ENCODE assay signal across 12 cellular contexts in genomic region chr2:230715201-230715600, GRCh38. TPM values are rescaled to one million over a fixed set of nuclear protein-coding genes. Genes with fewer than 3 reads are reported as not detected.
DNase-seq lines count a peak whose midpoint lies in the region; ATAC-seq and TF ChIP-seq lines count a peak whose summit lies in the region.
"Had no signal": no experiment of that assay in that cellular context is flagged by ENCODE, and none has a peak within 500 bp of the region (broad histone marks: within the 10 kb centered on the region; RNA-seq: fewer than 3 reads in every experiment).

No MANE protein-coding gene starts in this region.

- H3K27me3 ChIP-seq in CD4-positive, alpha-beta T cell (ENCODE audit: control insufficient read depth, insufficient read depth, low read length): no peaks in the 10 kb centered on the region

- H3K4me3 ChIP-seq in NB4 (ENCODE audit: low read depth, low read length) (peak overlapping the region; percentile 78), cardiac fibroblast (replicated peaks in 1 of 2; ENCODE audit: low read depth in 2 of 2, low read length in 2 of 2) (peak overlapping the region in 1 of 2 donors; percentile 7)

- DNase-seq in CD4-positive, alpha-beta T cell: no peak
- DNase-seq in NB4 (ENCODE audit: low read depth) (peak; percentile 34), cardiac fibroblast (ENCODE audit: low read depth in 2 of 2) (peak; percentile 43 to 53), NCI-H2107 treated with DMSO at 0.1 percent for 48 hours (lab: John Stamatoyannopoulos, UW; ENCODE audit: unreplicated experiment) (no peak)
- peak in 1 of 10 donors; percentile 20 for DNase-seq in naive thymus-derived CD8-positive, alpha-beta T cell
- DNase-seq: activated CD4-positive, alpha-beta T cell treated with anti-CD3 and anti-CD28 coated beads for 48 hours; head of caudate nucleus; NCI-H1694; stimulated activated CD4-positive, alpha-beta T cell treated with anti-CD3 and anti-CD28 coated beads, Interleukin-4, amount 100 ng/mL, for 4 hours had no signal

- CTCF ChIA-PET in CD4-positive, alpha-beta T cell (lab: Charles Lee): interaction anchor here (1.1 to 4.3 kb wide), 3 partner anchors 47 to 84 kb away, joined by 4 to 47 read pairs (median 8); no protein-coding TSS in a partner anchor

- POLR2A ChIA-PET in CD4-positive, alpha-beta T cell (lab: Charles Lee): interaction anchor here (0.8 to 3.8 kb wide), 13 partner anchors 8 to 750 kb away, joined by 3 to 58 read pairs (median 10); partner anchors contain the start of gene NCL
- POLR2A ChIA-PET in naive thymus-derived CD8-positive, alpha-beta T cell (lab: Charles Lee): interaction anchor here (1.1 to 2.8 kb wide), 5 partner anchors 8 to 83 kb away, joined by 3 to 44 read pairs (median 8); no protein-coding TSS in a partner anchor

- peak overlapping the region; percentile 47 for H3K27ac ChIP-seq in CD4-positive, alpha-beta T cell (ENCODE audit: low read depth, low read length)

- no peak for TF ChIP-seq CTCF in CD4-positive, alpha-beta T cell (IDR thresholded peaks at IDR 0.05)
- TF ChIP-seq CTCF in NB4 (IDR thresholded peaks at IDR 0.05; ENCODE audit: low read depth, low read length) (no peak), cardiac fibroblast (IDR thresholded peaks at IDR 0.05; ENCODE audit: low read depth, low read length) (no peak)

- intact Hi-C loops in CD4-positive, alpha-beta T cell (cut with DNase I, micrococcal nuclease): loop anchor here (1.0 to 10.0 kb wide), 5 partner anchors 8 to 750 kb away; partner anchors contain the start of genes SP100 (in 2 of the 2), NCL (in 1 of the 2) and PSMD1 (in 1 of the 2)

- H3K9me3 Mint-ChIP-seq in CD4-positive, alpha-beta T cell: no peaks in the 10 kb centered on the region
- no peaks in the 10 kb centered on the region for H3K9me3 Mint-ChIP-seq in naive thymus-derived CD8-positive, alpha-beta T cell

- H3K36me3 Mint-ChIP-seq in CD4-positive, alpha-beta T cell (ENCODE audit: low read depth): peaks cover 41% of the 10 kb centered on the region
- H3K36me3 Mint-ChIP-seq in naive thymus-derived CD8-positive, alpha-beta T cell: peaks cover 0 to 7% (median 0%) of the 10 kb centered on the region in 3 donors

- H3K27me3 Mint-ChIP-seq in CD4-positive, alpha-beta T cell: no peaks in the 10 kb centered on the region
- H3K27me3 Mint-ChIP-seq in naive thymus-derived CD8-positive, alpha-beta T cell: no peaks in the 10 kb centered on the region

- no peaks in the 10 kb centered on the region for H3K9me3 ChIP-seq in CD4-positive, alpha-beta T cell (ENCODE audit: control insufficient read depth, low read length)

- ATAC-seq in CD4-positive, alpha-beta T cell (ENCODE audit: poor library complexity): no peak
- no peak for ATAC-seq in naive thymus-derived CD8-positive, alpha-beta T cell
- ATAC-seq in GM19463 (IDR thresholded peaks at IDR 0.05; ENCODE audit: unreplicated experiment): no peak
- no peak for ATAC-seq in GM21825 (IDR thresholded peaks at IDR 0.05; ENCODE audit: unreplicated experiment)
- no peak for ATAC-seq in GM18498 (IDR thresholded peaks at IDR 0.05; ENCODE audit: unreplicated experiment)

- H3K4me1 Mint-ChIP-seq in CD4-positive, alpha-beta T cell (ENCODE audit: low read depth): peaks cover 72% of the 10 kb centered on the region
- peaks cover 35 to 74% (median 66%) of the 10 kb centered on the region in 4 donors for H3K4me1 Mint-ChIP-seq in naive thymus-derived CD8-positive, alpha-beta T cell

- no peak for TF ChIP-seq POLR2A in NB4 (IDR thresholded peaks at IDR 0.05; ENCODE audit: extremely low read depth, insufficient read length)

- peak overlapping the region; percentile 90 for H3K27ac Mint-ChIP-seq in CD4-positive, alpha-beta T cell
- peak overlapping the region; percentile 78 to 97 (median 92) for H3K27ac Mint-ChIP-seq in naive thymus-derived CD8-positive, alpha-beta T cell

- peak overlapping the region; percentile 76 for H3K4me3 Mint-ChIP-seq in CD4-positive, alpha-beta T cell
- peak overlapping the region; percentile 67 to 98 (median 93) for H3K4me3 Mint-ChIP-seq in naive thymus-derived CD8-positive, alpha-beta T cell

RNA-seq across cellular contexts. Expression of gene CAB39, which starts 2.6 kb away (rescaled TPM):
- 10 to 100 TPM; 44.8 to 45.3 TPM for total RNA-seq in CD4-positive, alpha-beta T cell
- 100 to 1,000 TPM in 1 of 2 experiments, 10 to 100 TPM in 1; 95.5 to 107 TPM for total RNA-seq in naive thymus-derived CD8-positive, alpha-beta T cell
- 10 to 100 TPM; 62.5 to 81.5 (median 67.1) TPM for polyA plus RNA-seq in naive thymus-derived CD8-positive, alpha-beta T cell

Comparison
In these comparisons a context has a peak if more than half of its experiments do, and no peak if none do; other contexts are left out.
1. DNase-seq: peak in NB4 (single experiment) and cardiac fibroblast (2 of 2); none in CD4-positive, alpha-beta T cell (0 of 10) and NCI-H2107 treated with DMSO at 0.1 percent for 48 hours (single experiment).